ENCODE assay signal across 9 cellular contexts in genomic region chr9:128202648-128203023, GRCh38. TPM values are rescaled to one million over a fixed set of nuclear protein-coding genes. Genes with fewer than 3 reads are reported as not detected.
A peak's percentile ranks its signal among the peaks of the same experiment; 100 is the strongest.
DNase-seq lines count a peak whose midpoint lies in the region; ATAC-seq and TF ChIP-seq lines count a peak whose summit lies in the region.
"Had no signal": no experiment of that assay in that cellular context is flagged by ENCODE, and none has a peak within 500 bp of the region (broad histone marks: within the 10 kb centered on the region; RNA-seq: fewer than 3 reads in every experiment).

No MANE protein-coding gene starts in this region.

- TF ChIP-seq CTCF in SK-N-SH (IDR thresholded peaks at IDR 0.05) (no peak), PC-3 (conservative IDR thresholded peaks at IDR 0.05; ENCODE audit: low read depth, low read length) (no peak), esophagus muscularis mucosa (IDR thresholded peaks at IDR 0.05) (no peak)

- H3K4me3 ChIP-seq in SK-N-SH (ENCODE audit: low read depth in 2 of 2, low read length in 1 of 2) (peak overlapping the region; percentile 64 to 76; a peak in 1 of 4 replicates), PC-3 (ENCODE audit: low read length) (peak overlapping the region; percentile 81; the same call in 1 of the 2 replicates), esophagus muscularis mucosa (peak overlapping the region in 3 of 4 donors; percentile 70 to 71 (median 70)), skin epidermis (peak overlapping the region in 4 of 7 experiments; percentile 44 to 77 (median 67))

- no peak overlapping the region; a peak in 1 of 4 replicates for H3K27ac ChIP-seq in SK-N-SH (ENCODE audit: low read depth in 2 of 2, low read length in 1 of 2)
- no peak overlapping the region for H3K27ac ChIP-seq in PC-3 (ENCODE audit: low read length)
- peak overlapping the region in 1 of 4 donors; percentile 76 for H3K27ac ChIP-seq in esophagus muscularis mucosa (replicated peaks in 1 of 4)
- H3K27ac ChIP-seq in skin epidermis: peak overlapping the region in 6 of 21 experiments; percentile 1 to 79 (median 3)

- CTCF ChIA-PET in SK-N-SH (lab: Yijun Ruan, JAX) (interaction anchor here (2.1 to 2.7 kb wide), 2 partner anchors 9 to 43 kb away, joined by 6 to 10 read pairs; no protein-coding TSS in a partner anchor), PC-3 (lab: Charles Lee) (no interaction called here)

- H4K20me1 ChIP-seq in SK-N-SH (ENCODE audit: insufficient read depth) (no peaks in the 10 kb centered on the region), PC-3 (ENCODE audit: low read length) (no peaks in the 10 kb centered on the region)

- H3K9ac ChIP-seq in SK-N-SH (no peak overlapping the region), PC-3 (ENCODE audit: low read length) (no peak overlapping the region)

- no TSS peak for BruUV-seq in PC-3 (replicated peaks; lab: Mats Ljungman, UMichigan)

- peaks cover 16% of the 10 kb centered on the region for H3F3A ChIP-seq in SK-N-SH (replicated peaks; ENCODE audit: insufficient read depth)
- H3F3A ChIP-seq in PC-3 (ENCODE audit: low read length, unreplicated experiment): no peaks in the 10 kb centered on the region

- TF ChIP-seq POLR2A in esophagus muscularis mucosa (IDR thresholded peaks at IDR 0.05; ENCODE audit: low read depth): no peak
- no peak for TF ChIP-seq POLR2A in GM18505 (IDR thresholded peaks at IDR 0.05; ENCODE audit: borderline replicate concordance, extremely low read depth, insufficient read depth, insufficient read length)

- 0 out of 2 replicates have a peak overlapping the region, but pooled peaks have one; percentile 90 for H3K4me2 ChIP-seq in SK-N-SH
- peak overlapping the region; percentile 96 for H3K4me2 ChIP-seq in PC-3 (ENCODE audit: low read length)

- H3K9me2 ChIP-seq in SK-N-SH: no peaks in the 10 kb centered on the region
- H3K9me2 ChIP-seq in PC-3 (replicated peaks; ENCODE audit: low read length): no peaks in the 10 kb centered on the region

- no peak for ATAC-seq in SK-N-SH treated with all-trans-retinoic acid at 6 μM for 48 hours
- ATAC-seq in PC-3: no peak
- no peak for ATAC-seq in GM18505 (IDR thresholded peaks at IDR 0.05; ENCODE audit: unreplicated experiment)
- no peak for ATAC-seq in HG02973 (IDR thresholded peaks at IDR 0.05; ENCODE audit: unreplicated experiment)

- H3K4me1 ChIP-seq in SK-N-SH (ENCODE audit: control insufficient read depth in 1 of 2, insufficient read depth in 2 of 2, low read depth in 1 of 2, low read length in 1 of 2) (peaks cover 0 to 20% of the 10 kb centered on the region in 2 experiments; a peak in 1 of 4 replicates), PC-3 (ENCODE audit: insufficient read depth, low read length) (peaks cover 5% of the 10 kb centered on the region; the same call in 1 of the 2 replicates), esophagus muscularis mucosa (peaks cover 11 to 24% (median 20%) of the 10 kb centered on the region in 4 donors)

- POLR2A ChIA-PET in SK-N-SH (lab: Yijun Ruan, JAX) (no interaction called here), PC-3 (lab: Charles Lee; ENCODE audit: unreplicated experiment) (no interaction called here)

- intact Hi-C loops in PC-3 (cut with micrococcal nuclease) (loop anchor here (5.0 to 10.0 kb wide), 2 partner anchors 52 to 75 kb away; partner anchors contain the start of genes GOLGA2 and SWI5), esophagus muscularis mucosa (cut with DNase I) (no loop called here)

- no peak for DNase-seq in SK-N-SH
- DNase-seq in PC-3: no peak
- no peak for DNase-seq in esophagus muscularis mucosa (ENCODE audit: extremely low spot score)
- DNase-seq in stimulated activated CD4-positive, alpha-beta T cell treated with anti-CD3 and anti-CD28 coated beads, Interleukin-4, amount 100 ng/mL, for 4 hours: no peak

- TF ChIP-seq EP300 in SK-N-SH (IDR thresholded peaks at IDR 0.05; ENCODE audit: borderline replicate concordance in 1 of 2, low read depth in 1 of 2, low read length in 1 of 2): no peak
- no peak for TF ChIP-seq EP300 in esophagus muscularis mucosa (IDR thresholded peaks at IDR 0.05)

- H3K36me3 ChIP-seq in SK-N-SH (replicated peaks in 1 of 2; ENCODE audit: control insufficient read depth in 1 of 2, insufficient read depth in 2 of 2, low read length in 1 of 2) (no peaks in the 10 kb centered on the region), PC-3 (ENCODE audit: low read depth, low read length) (no peaks in the 10 kb centered on the region), esophagus muscularis mucosa (no peaks in the 10 kb centered on the region)

- H2AFZ ChIP-seq in SK-N-SH (ENCODE audit: low read depth) (peak overlapping the region; percentile 24), PC-3 (ENCODE audit: low read length) (0 out of 2 replicates have a peak overlapping the region, but pooled peaks have one; percentile 24)

- no peaks in the 10 kb centered on the region for H3K27me3 ChIP-seq in SK-N-SH (ENCODE audit: insufficient read depth)
- H3K27me3 ChIP-seq in PC-3 (ENCODE audit: low read length): no peaks in the 10 kb centered on the region
- peaks cover 0 to 21% (median 3%) of the 10 kb centered on the region in 4 donors for H3K27me3 ChIP-seq in esophagus muscularis mucosa

- TF ChIP-seq RAD21 in SK-N-SH (IDR thresholded peaks at IDR 0.05; ENCODE audit: low read length): no peak

- H3K9me3 ChIP-seq in SK-N-SH (no peaks in the 10 kb centered on the region), PC-3 (ENCODE audit: low read length) (no peaks in the 10 kb centered on the region), esophagus muscularis mucosa (no peaks in the 10 kb centered on the region)

- H3K79me2 ChIP-seq in SK-N-SH (ENCODE audit: insufficient read depth): peaks cover 24% of the 10 kb centered on the region
- peaks cover 12% of the 10 kb centered on the region; the same call in 1 of the 2 replicates for H3K79me2 ChIP-seq in PC-3 (ENCODE audit: low read length)

- WGBS in SK-N-SH (ENCODE audit: low lambda C conversion rate): 14% methylated on average over 2 of the region's 2 CpGs
- WGBS in esophagus muscularis mucosa: 17% methylated on average over 2 of the region's 2 CpGs

TF ChIP-seq in SK-N-SH, 30 proteins besides CTCF, POLR2A, EP300 and RAD21:
- TF ChIP-seq IRF3 (IDR thresholded peaks at IDR 0.05; ENCODE audit: low read depth, low read length) (no peak), POLR2AphosphoS5 (IDR thresholded peaks at IDR 0.05; ENCODE audit: low read depth, low read length) (no peak)

TF ChIP-seq in SK-N-SH treated with all-trans-retinoic acid at 6 μM for 48 hours, 23 proteins besides CTCF, POLR2A, EP300 and RAD21:
- no peak for TF ChIP-seq CSRNP3 (CRISPR knock-in tag; IDR thresholded peaks at IDR 0.05)
- no peak for TF ChIP-seq PPARA (CRISPR knock-in tag; IDR thresholded peaks at IDR 0.05; ENCODE audit: borderline replicate concordance)
- TF ChIP-seq GLIS3 (CRISPR knock-in tag; IDR thresholded peaks at IDR 0.05): no peak
- no peak for TF ChIP-seq ZNF565 (CRISPR knock-in tag; conservative IDR thresholded peaks at IDR 0.05; ENCODE audit: low read depth)
- no peak for TF ChIP-seq POU6F1 (CRISPR knock-in tag; IDR thresholded peaks at IDR 0.05; ENCODE audit: borderline replicate concordance, low read depth)

RNA-seq across cellular contexts. Expression of gene DNM1, which starts 0.5 kb away (rescaled TPM):
- polyA plus RNA-seq in SK-N-SH (2012; rRNA removed): 31.0 and 35.7 TPM in 2 replicates
- polyA plus RNA-seq in SK-N-SH (2012; cell fraction: cytosol; rRNA removed): 10.3 and 15.7 TPM in 2 replicates
- polyA plus RNA-seq in SK-N-SH (2012; cell fraction: nucleus; rRNA removed): 167 and 203 TPM in 2 replicates
- 24.1 and 36.4 TPM in 2 replicates for total RNA-seq in PC-3 (2014; rRNA removed)
- total RNA-seq in esophagus muscularis mucosa: 10 to 100 TPM; 10.9 to 27.0 (median 16.8) TPM

RNA-seq across cellular contexts. Expression of gene CIZ1, which starts 11.3 kb away (rescaled TPM):
- polyA plus RNA-seq in SK-N-SH (2012; rRNA removed): 36.6 and 37.0 TPM in 2 replicates
- 21.4 and 22.4 TPM in 2 replicates for polyA plus RNA-seq in SK-N-SH (2012; cell fraction: cytosol; rRNA removed)
- 98.3 and 112 TPM in 2 replicates for polyA plus RNA-seq in SK-N-SH (2012; cell fraction: nucleus; rRNA removed)
- total RNA-seq in PC-3 (2014; rRNA removed) (46.1 and 67.7 TPM in 2 replicates), esophagus muscularis mucosa (100 to 1,000 TPM in 1 of 4 donors, 10 to 100 TPM in 3; 57.5 to 110 (median 73.2) TPM)

RNA-seq across cellular contexts. Expression of gene BBLN, which starts 42.6 kb away (rescaled TPM):
- 79.4 and 109 TPM in 2 replicates for polyA plus RNA-seq in SK-N-SH (2012; rRNA removed)
- polyA plus RNA-seq in SK-N-SH (2012; cell fraction: cytosol; rRNA removed): 53.9 and 87.3 TPM in 2 replicates
- 44.6 and 72.8 TPM in 2 replicates for polyA plus RNA-seq in SK-N-SH (2012; cell fraction: nucleus; rRNA removed)
- 158 and 171 TPM in 2 replicates for total RNA-seq in PC-3 (2014; rRNA removed)
- total RNA-seq in esophagus muscularis mucosa: 100 to 1,000 TPM; 132 to 213 (median 148) TPM

RNA-seq across cellular contexts. Expression of gene LCN2, which starts 53.4 kb away (rescaled TPM):
- not detected in 2 replicates for polyA plus RNA-seq in SK-N-SH (2012; rRNA removed)
- polyA plus RNA-seq in SK-N-SH (2012; cell fraction: cytosol; rRNA removed): not detected in 2 replicates
- not detected in 2 replicates for polyA plus RNA-seq in SK-N-SH (2012; cell fraction: nucleus; rRNA removed)
- total RNA-seq in PC-3 (2014; rRNA removed): 153 and 154 TPM in 2 replicates
- 1 to 10 TPM in 1 of 4 donors, under 1 TPM in 1, not detected in 2; 0.83 to 6.2 TPM for total RNA-seq in esophagus muscularis mucosa
- total RNA-seq: dermis microvascular lymphatic vessel endothelial cell had no signal
